In the genomic region with DNA sequence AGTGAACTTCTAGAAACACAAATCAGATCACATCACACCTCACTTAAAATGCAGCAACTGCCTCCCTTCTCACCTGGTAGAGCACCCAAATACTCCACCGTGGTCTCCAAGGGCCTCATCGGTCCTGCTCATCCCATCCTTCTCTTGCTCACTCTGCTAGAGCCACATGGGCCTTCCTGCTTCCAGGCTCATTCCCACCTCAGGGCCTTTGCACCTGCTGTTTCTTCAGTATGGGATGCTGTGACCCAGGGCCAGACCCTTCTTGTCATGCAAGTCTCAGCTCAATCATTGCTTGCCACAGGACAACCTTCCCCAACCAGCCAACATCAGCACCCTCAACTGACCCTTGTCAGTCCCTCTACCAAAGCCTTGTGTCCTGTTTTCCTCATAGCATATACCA, we compare ENCODE assay signal across 26 cellular contexts.
"Had no signal": no experiment of that assay in that cellular context is flagged by ENCODE, and none has a peak within 500 bp of the region (broad histone marks: within the 10 kb centered on the region; RNA-seq: fewer than 3 reads in every experiment).

No MANE protein-coding gene starts in this region.

- H3K4me1 ChIP-seq: uterus had no signal

- H3K27ac ChIP-seq: stomach, suprapubic skin, testis, thoracic aorta, thyroid gland, tibial artery, tibial nerve, transverse colon, upper lobe of left lung, upper lobe of right lung, uterus, vagina had no signal

- DNase-seq: stimulated activated CD4-positive, alpha-beta T cell treated with anti-CD3 and anti-CD28 coated beads, Interleukin-2, amount 100 ng/mL, for 48 hours; stimulated activated CD4-positive, alpha-beta T cell treated with anti-CD3 and anti-CD28 coated beads, Interleukin-4, amount 100 ng/mL, for 1 hour; stimulated activated CD4-positive, alpha-beta T cell treated with anti-CD3 and anti-CD28 coated beads, Interleukin-4, amount 100 ng/mL, for 24 hours; stimulated activated CD4-positive, alpha-beta T cell treated with anti-CD3 and anti-CD28 coated beads, Interleukin-4, amount 100 ng/mL, for 4 hours; stimulated activated CD8-positive, alpha-beta memory T cell treated with anti-CD3 and anti-CD28 coated beads, Interleukin-4, amount 100 ng/mL, for 48 hours; stimulated activated naive B cell treated with anti-CD40 and anti-IgM and Interleukin-4, amounts not matched to agents 10 μg/mL and 1 μg/mL and 100 μg/mL, for 72 hours; stimulated activated naive CD4-positive, alpha-beta T cell; stimulated activated naive CD4-positive, alpha-beta T cell treated with Interleukin-2 at 50 U/mL for 16 hours; stimulated activated naive CD8-positive, alpha-beta T cell treated with anti-CD3 and anti-CD28 coated beads, Interleukin-15, amount 100 ng/mL, for 72 hours; stimulated activated naive CD8-positive, alpha-beta T cell treated with anti-CD3 and anti-CD28 coated beads, Interleukin-15, Interleukin-2, amounts not matched to agents 100 U/mL and 50 U/mL, for 24 hours; stomach; substantia nigra; testis; thyroid gland; tibial artery; transverse colon; trophoblast cell; upper lobe of left lung; upper lobe of right lung; uterus had no signal

- H3K36me3 ChIP-seq: stomach, suprapubic skin, thoracic aorta, thyroid gland, tibial artery, tibial nerve, transverse colon, upper lobe of left lung, upper lobe of right lung, uterus, vagina had no signal

- H3K4me3 ChIP-seq: stomach, suprapubic skin, testis, thoracic aorta, thyroid gland, tibial artery, tibial nerve, transverse colon, upper lobe of left lung, upper lobe of right lung, uterus, vagina had no signal

- H3K27me3 ChIP-seq: stomach, suprapubic skin, testis, thyroid gland, tibial artery, tibial nerve, transverse colon, upper lobe of left lung, upper lobe of right lung, uterus, vagina had no signal

- ATAC-seq: stimulated activated effector memory CD8-positive, alpha-beta T cell treated with anti-CD3 and anti-CD28 coated beads, Interleukin-12 subunit alpha, Interleukin-12 subunit beta, amount 100 ng/mL, for 72 hours; stimulated activated memory B cell treated with anti-CD40 and anti-IgM and Interleukin-4, amounts not matched to agents 10 μg/mL and 1 μg/mL and 100 μg/mL, for 72 hours; stimulated activated naive B cell treated with anti-CD40 and anti-IgM and Interleukin-4, amounts not matched to agents 10 μg/mL and 1 μg/mL and 100 μg/mL, for 72 hours; stimulated activated naive CD8-positive, alpha-beta T cell treated with anti-CD3 and anti-CD28 coated beads, Interleukin-15, amount 100 ng/mL, for 72 hours; stimulated activated naive CD8-positive, alpha-beta T cell treated with anti-CD3 and anti-CD28 coated beads, Interleukin-15, Interleukin-2, amounts not matched to agents 100 U/mL and 50 U/mL, for 24 hours; upper lobe of right lung had no signal

- H3K9me3 ChIP-seq: stomach, suprapubic skin, testis, thoracic aorta, thyroid gland, tibial artery, tibial nerve, transverse colon, upper lobe of left lung, upper lobe of right lung, uterus, vagina had no signal
